In the genomic region with DNA sequence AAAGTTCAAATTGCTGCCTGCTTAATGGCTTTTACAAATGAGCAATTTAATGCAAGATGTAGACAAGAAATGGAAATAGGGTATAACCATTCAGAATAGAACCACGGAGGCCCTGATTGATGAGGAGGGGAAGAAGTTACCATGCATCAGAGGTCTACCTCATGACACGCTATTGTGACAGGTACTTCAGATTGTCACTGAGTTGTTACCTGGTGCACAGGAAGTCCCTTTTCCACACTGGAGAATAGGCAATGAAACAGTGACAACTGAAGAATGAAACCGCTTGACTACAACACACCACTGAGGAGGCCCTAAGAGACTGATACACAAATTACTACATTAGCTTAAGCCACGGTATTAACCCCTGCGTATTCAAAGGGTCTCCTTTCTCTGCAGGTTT, we compare ENCODE assay signal across 23 cellular contexts.
DNase-seq lines count a peak whose midpoint lies in the region; ATAC-seq and TF ChIP-seq lines count a peak whose summit lies in the region.
"Had no signal": no experiment of that assay in that cellular context is flagged by ENCODE, and none has a peak within 500 bp of the region (broad histone marks: within the 10 kb centered on the region; RNA-seq: fewer than 3 reads in every experiment).

No MANE protein-coding gene starts in this region.

- POLR2A ChIA-PET in WTC11 (lab: Charles Lee), result interaction anchor here (0.6 kb wide), 1 partner anchor 58 kb away, joined by 7 read pairs; no protein-coding TSS in a partner anchor

- no peaks in the 10 kb centered on the region for H3K36me3 ChIP-seq in GM23338 (ENCODE audit: insufficient read depth)
- no peaks in the 10 kb centered on the region for H3K36me3 ChIP-seq in neural cell (ENCODE audit: insufficient read depth, low read length)
- H3K36me3 ChIP-seq: BLaER1 treated with 17β-estradiol and CSF1 and Interleukin-3, amounts not matched to agents 10 nM and 100 nM had no signal

- no peak overlapping the region for H3K27ac ChIP-seq in GM23338 (ENCODE audit: low read depth)
- peak overlapping the region; percentile 25 for H3K27ac ChIP-seq in neural cell (ENCODE audit: low read length)
- H3K27ac ChIP-seq: 22Rv1; A549; BLaER1 treated with 17β-estradiol and CSF1 and Interleukin-3, amounts not matched to agents 10 nM and 100 nM; C4-2B had no signal

- H3K27me3 Mint-ChIP-seq in GM23338 (ENCODE audit: insufficient read depth, low read depth, poor library complexity) (peaks cover 4% of the 10 kb centered on the region), WTC11 (ENCODE audit: low read depth) (peaks cover 32% of the 10 kb centered on the region)
- H3K27me3 Mint-ChIP-seq: CD4-positive, alpha-beta memory T cell; CD4-positive, CD25-positive, alpha-beta regulatory T cell; CD8-positive, alpha-beta memory T cell had no signal

- H3K9me2 ChIP-seq in GM23338 (ENCODE audit: insufficient read depth) (no peaks in the 10 kb centered on the region; the same call in 1 of the 2 replicates), neural cell (ENCODE audit: insufficient read depth, low read length) (no peaks in the 10 kb centered on the region)

- H3F3A ChIP-seq in GM23338 (replicated peaks; ENCODE audit: low read depth), result no peaks in the 10 kb centered on the region
- no peaks in the 10 kb centered on the region for H3F3A ChIP-seq in neural cell (ENCODE audit: insufficient read depth, low read length, poor library complexity, severe bottlenecking)

- H2AFZ ChIP-seq in GM23338, result no peak overlapping the region
- H2AFZ ChIP-seq in neural cell (ENCODE audit: low read depth, low read length), result no peak overlapping the region

- no peak for TF ChIP-seq RAD21 in neural cell (conservative IDR thresholded peaks at IDR 0.05)

- TF ChIP-seq CTCF in GM23338 (conservative IDR thresholded peaks at IDR 0.05; ENCODE audit: low read depth in 2 of 2) (no peak), WTC11 (IDR thresholded peaks at IDR 0.05) (no peak), neural cell (IDR thresholded peaks at IDR 0.05; ENCODE audit: poor library complexity, severe bottlenecking) (no peak)

- H3K9ac ChIP-seq in neural cell (ENCODE audit: low read length), result no peak overlapping the region
- H3K9ac ChIP-seq: BLaER1 treated with 17β-estradiol and CSF1 and Interleukin-3, amounts not matched to agents 10 nM and 100 nM had no signal

- no peaks in the 10 kb centered on the region for H3K79me2 ChIP-seq in GM23338 (replicated peaks; ENCODE audit: insufficient read depth)
- no peaks in the 10 kb centered on the region for H3K79me2 ChIP-seq in neural cell (replicated peaks; ENCODE audit: insufficient read depth, low read length)

- H3K27me3 ChIP-seq in GM23338 (ENCODE audit: insufficient read depth), result no peaks in the 10 kb centered on the region
- H3K27me3 ChIP-seq in neural cell (ENCODE audit: insufficient read depth, low read depth, low read length), result no peaks in the 10 kb centered on the region
- H3K27me3 ChIP-seq: BLaER1 treated with 17β-estradiol and CSF1 and Interleukin-3, amounts not matched to agents 10 nM and 100 nM had no signal

- H3K4me1 Mint-ChIP-seq in GM23338, result peaks cover 31% of the 10 kb centered on the region
- H3K4me1 Mint-ChIP-seq in WTC11, result peaks cover 33% of the 10 kb centered on the region
- H3K4me1 Mint-ChIP-seq: B cell; CD4-positive, alpha-beta memory T cell; CD4-positive, CD25-positive, alpha-beta regulatory T cell; CD8-positive, alpha-beta memory T cell had no signal

- peaks cover 27% of the 10 kb centered on the region for H3K4me1 ChIP-seq in GM23338 (ENCODE audit: insufficient read depth)
- H3K4me1 ChIP-seq: A549; BLaER1 treated with 17β-estradiol and CSF1 and Interleukin-3, amounts not matched to agents 10 nM and 100 nM had no signal

- no peak overlapping the region for H3K4me3 ChIP-seq in GM23338
- peak overlapping the region; percentile 5 for H3K4me3 ChIP-seq in neural cell (ENCODE audit: low read length)
- H3K4me3 ChIP-seq: A549; BLaER1 treated with 17β-estradiol and CSF1 and Interleukin-3, amounts not matched to agents 10 nM and 100 nM; GM12878 had no signal

- no peaks in the 10 kb centered on the region for H4K20me1 ChIP-seq in GM23338 (replicated peaks; ENCODE audit: insufficient read depth)
- no peaks in the 10 kb centered on the region for H4K20me1 ChIP-seq in neural cell (ENCODE audit: insufficient read depth)
- H4K20me1 ChIP-seq: BLaER1 treated with 17β-estradiol and CSF1 and Interleukin-3, amounts not matched to agents 10 nM and 100 nM had no signal

- ATAC-seq in GM23338 (no peak), WTC11 (no peak), GM18517 (IDR thresholded peaks at IDR 0.05; ENCODE audit: unreplicated experiment) (no peak)
- ATAC-seq: A549, GM12878 had no signal

- CTCF ChIA-PET in WTC11 (lab: Charles Lee), result interaction anchor here (1.0 kb wide), 1 partner anchor 47 kb away, joined by 4 read pairs; no protein-coding TSS in a partner anchor

- H3K9me3 Mint-ChIP-seq in GM23338 (no peaks in the 10 kb centered on the region), WTC11 (peaks cover 8% of the 10 kb centered on the region; the same call in 1 of the 2 replicates)

- no peaks in the 10 kb centered on the region for H3K36me3 Mint-ChIP-seq in GM23338 (ENCODE audit: low read depth)
- no peaks in the 10 kb centered on the region for H3K36me3 Mint-ChIP-seq in WTC11
- H3K36me3 Mint-ChIP-seq: CD4-positive, alpha-beta memory T cell; CD4-positive, CD25-positive, alpha-beta regulatory T cell; CD8-positive, alpha-beta memory T cell had no signal

- no peak for DNase-seq in GM23338 (ENCODE audit: low spot score)
- no peak for DNase-seq in WTC11 (ENCODE audit: low spot score)
- DNase-seq in CD1c-positive myeloid dendritic cell (ENCODE audit: extremely low spot score), result no peak
- DNase-seq: AML-193; CD4-positive, alpha-beta memory T cell; CD4-positive, CD25-positive, alpha-beta regulatory T cell; CD8-positive, alpha-beta memory T cell; COR-L47; DMS 273 treated with DMSO at 0.1 percent for 48 hours; DMS153; DMS53; DMS79; DND-41; EL; GDM1 had no signal

- TF ChIP-seq EP300 in neural cell (conservative IDR thresholded peaks at IDR 0.05; ENCODE audit: poor library complexity, severe bottlenecking), result peak; percentile 87

- H3K9me3 ChIP-seq in neural cell (ENCODE audit: low read length), result no peaks in the 10 kb centered on the region

- H3K4me2 ChIP-seq in GM23338 (no peak overlapping the region), neural cell (ENCODE audit: low read length) (no peak overlapping the region)
- H3K4me2 ChIP-seq: A549; BLaER1 treated with 17β-estradiol and CSF1 and Interleukin-3, amounts not matched to agents 10 nM and 100 nM had no signal

- H3K4me3 Mint-ChIP-seq in GM23338 (no peak overlapping the region), WTC11 (no peak overlapping the region)
- H3K4me3 Mint-ChIP-seq: B cell; CD4-positive, alpha-beta memory T cell; CD4-positive, CD25-positive, alpha-beta regulatory T cell; CD8-positive, alpha-beta memory T cell had no signal

- H3K27ac Mint-ChIP-seq in GM23338 (peak overlapping the region; percentile 51; the same call in 1 of the 2 replicates), WTC11 (peak overlapping the region; percentile 50; the same call in 1 of the 2 replicates)
- H3K27ac Mint-ChIP-seq: B cell; CD4-positive, alpha-beta memory T cell; CD4-positive, CD25-positive, alpha-beta regulatory T cell; CD8-positive, alpha-beta memory T cell had no signal

TF ChIP-seq in GM23338, 12 proteins besides CTCF, POLR2A, EP300 and RAD21 (continues in another document):
- TF ChIP-seq EZH2phosphoT487 (IDR thresholded peaks at IDR 0.05; ENCODE audit: unreplicated experiment), result no peak
- TF ChIP-seq ETS1 (IDR thresholded peaks at IDR 0.05), result no peak

TF ChIP-seq in WTC11, 78 proteins besides CTCF, POLR2A, EP300 and RAD21 (continues in another document):
- TF ChIP-seq EMX1 (CRISPR knock-in tag; IDR thresholded peaks at IDR 0.05), result no peak
- no peak for TF ChIP-seq ZNF671 (CRISPR knock-in tag; IDR thresholded peaks at IDR 0.05)
- no peak for TF ChIP-seq TEAD1 (CRISPR knock-in tag; IDR thresholded peaks at IDR 0.05)
- no peak for TF ChIP-seq ESRRA (CRISPR knock-in tag; IDR thresholded peaks at IDR 0.05; ENCODE audit: borderline replicate concordance)
- TF ChIP-seq ETV6 (CRISPR knock-in tag; IDR thresholded peaks at IDR 0.05), result no peak
- TF ChIP-seq ATF1 (CRISPR knock-in tag; IDR thresholded peaks at IDR 0.05), result no peak

TF ChIP-seq in neural cell, 6 proteins besides CTCF, POLR2A, EP300 and RAD21:
- no peak for TF ChIP-seq MXI1 (conservative IDR thresholded peaks at IDR 0.05; ENCODE audit: poor library complexity, severe bottlenecking)
- no peak for TF ChIP-seq SMC3 (conservative IDR thresholded peaks at IDR 0.05; ENCODE audit: poor library complexity)
- no peak for TF ChIP-seq TAF1 (IDR thresholded peaks at IDR 0.05; ENCODE audit: low read depth)
- no peak for TF ChIP-seq EZH2 (IDR thresholded peaks at IDR 0.05; ENCODE audit: borderline replicate concordance, insufficient read depth, low read length, poor library complexity, severe bottlenecking)
- TF ChIP-seq POLR2AphosphoS5 (IDR thresholded peaks at IDR 0.05), result peak; percentile 78
- TF ChIP-seq, protein P1, sequence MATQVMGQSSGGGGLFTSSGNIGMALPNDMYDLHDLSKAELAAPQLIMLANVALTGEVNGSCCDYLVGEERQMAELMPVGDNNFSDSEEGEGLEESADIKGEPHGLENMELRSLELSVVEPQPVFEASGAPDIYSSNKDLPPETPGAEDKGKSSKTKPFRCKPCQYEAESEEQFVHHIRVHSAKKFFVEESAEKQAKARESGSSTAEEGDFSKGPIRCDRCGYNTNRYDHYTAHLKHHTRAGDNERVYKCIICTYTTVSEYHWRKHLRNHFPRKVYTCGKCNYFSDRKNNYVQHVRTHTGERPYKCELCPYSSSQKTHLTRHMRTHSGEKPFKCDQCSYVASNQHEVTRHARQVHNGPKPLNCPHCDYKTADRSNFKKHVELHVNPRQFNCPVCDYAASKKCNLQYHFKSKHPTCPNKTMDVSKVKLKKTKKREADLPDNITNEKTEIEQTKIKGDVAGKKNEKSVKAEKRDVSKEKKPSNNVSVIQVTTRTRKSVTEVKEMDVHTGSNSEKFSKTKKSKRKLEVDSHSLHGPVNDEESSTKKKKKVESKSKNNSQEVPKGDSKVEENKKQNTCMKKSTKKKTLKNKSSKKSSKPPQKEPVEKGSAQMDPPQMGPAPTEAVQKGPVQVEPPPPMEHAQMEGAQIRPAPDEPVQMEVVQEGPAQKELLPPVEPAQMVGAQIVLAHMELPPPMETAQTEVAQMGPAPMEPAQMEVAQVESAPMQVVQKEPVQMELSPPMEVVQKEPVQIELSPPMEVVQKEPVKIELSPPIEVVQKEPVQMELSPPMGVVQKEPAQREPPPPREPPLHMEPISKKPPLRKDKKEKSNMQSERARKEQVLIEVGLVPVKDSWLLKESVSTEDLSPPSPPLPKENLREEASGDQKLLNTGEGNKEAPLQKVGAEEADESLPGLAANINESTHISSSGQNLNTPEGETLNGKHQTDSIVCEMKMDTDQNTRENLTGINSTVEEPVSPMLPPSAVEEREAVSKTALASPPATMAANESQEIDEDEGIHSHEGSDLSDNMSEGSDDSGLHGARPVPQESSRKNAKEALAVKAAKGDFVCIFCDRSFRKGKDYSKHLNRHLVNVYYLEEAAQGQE (IDR thresholded peaks at IDR 0.05; ENCODE audit: borderline replicate concordance), result no peak
TF ChIP-seq in neural cell: peak in this region for 1.
